ENCODE assay signal across 3 cellular contexts in genomic region chrX:134513091-134513490, GRCh38.
TF ChIP-seq lines count a peak whose summit lies in the region.

No MANE protein-coding gene starts in this region.

TF ChIP-seq in HCT116, 20 proteins besides CTCF, POLR2A, EP300 and RAD21:
- TF ChIP-seq JUND (IDR thresholded peaks at IDR 0.05) (no peak), SP1 (IDR thresholded peaks at IDR 0.05; ENCODE audit: low read depth) (no peak)

TF ChIP-seq in endothelial cell of umbilical vein, 7 proteins besides CTCF, POLR2A, EP300 and RAD21:
- TF ChIP-seq JUN (IDR thresholded peaks at IDR 0.05; ENCODE audit: borderline replicate concordance, insufficient read depth, insufficient read length, low read depth) (no peak), GATA2 (IDR thresholded peaks at IDR 0.05; ENCODE audit: insufficient read depth, insufficient read length, low read depth, low read length) (no peak), FOS (IDR thresholded peaks at IDR 0.05; ENCODE audit: borderline replicate concordance, insufficient read depth, low read length) (no peak), MYC (IDR thresholded peaks at IDR 0.05; ENCODE audit: low read depth, low read length) (no peak)
TF ChIP-seq in endothelial cell of umbilical vein: peak in this region for 0.

TF ChIP-seq in HepG2, 621 proteins besides CTCF, POLR2A, EP300 and RAD21:
- TF ChIP-seq ZNF101 (CRISPR knock-in tag; IDR thresholded peaks at IDR 0.05; ENCODE audit: borderline replicate concordance, low read depth) (no peak), ZNF569 (CRISPR knock-in tag; IDR thresholded peaks at IDR 0.05; ENCODE audit: borderline replicate concordance) (no peak), ISX (CRISPR knock-in tag; conservative IDR thresholded peaks at IDR 0.05) (no peak), TGIF2 (CRISPR knock-in tag; IDR thresholded peaks at IDR 0.05) (no peak), BATF2 (CRISPR knock-in tag; IDR thresholded peaks at IDR 0.05) (no peak), FOXP1 (IDR thresholded peaks at IDR 0.05) (no peak), FOXP1 (CRISPR knock-in tag; IDR thresholded peaks at IDR 0.05) (no peak), SALL1 (CRISPR knock-in tag; IDR thresholded peaks at IDR 0.05) (no peak), IKZF1 (IDR thresholded peaks at IDR 0.05) (no peak), HMGA1 (CRISPR knock-in tag; conservative IDR thresholded peaks at IDR 0.05) (no peak), ZNF564 (CRISPR knock-in tag; IDR thresholded peaks at IDR 0.05) (no peak), EEA1 (CRISPR knock-in tag; IDR thresholded peaks at IDR 0.05; ENCODE audit: borderline replicate concordance) (no peak), ZNF207 (IDR thresholded peaks at IDR 0.05; ENCODE audit: borderline replicate concordance) (no peak), ZFP41 (CRISPR knock-in tag; IDR thresholded peaks at IDR 0.05; ENCODE audit: borderline replicate concordance) (no peak), ZNF576 (CRISPR knock-in tag; IDR thresholded peaks at IDR 0.05) (no peak), MTF1 (CRISPR knock-in tag; IDR thresholded peaks at IDR 0.05) (no peak)
